21 cellular contexts compared by ENCODE assay signal in the genomic region with DNA sequence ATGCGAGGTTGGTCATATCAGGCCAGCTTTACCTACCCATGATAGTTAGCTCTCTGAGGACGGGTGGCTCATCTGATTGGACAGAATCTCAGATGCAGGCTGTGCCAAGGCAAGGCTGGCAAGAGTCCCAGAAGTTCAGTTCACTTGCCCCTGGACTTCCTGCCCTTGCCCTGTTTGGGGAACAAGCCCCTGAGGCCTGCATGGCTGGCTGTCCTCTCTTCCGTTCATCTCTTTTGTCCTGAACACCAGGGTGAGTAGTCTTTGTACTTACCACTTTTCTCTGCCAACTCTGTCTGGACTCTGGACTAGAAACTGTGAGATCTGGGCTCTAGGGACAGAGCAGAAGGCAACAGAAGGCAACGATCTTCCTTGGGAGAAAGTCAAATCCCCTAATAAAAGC.
DNase-seq lines count a peak whose midpoint lies in the region; TF ChIP-seq lines count a peak whose summit lies in the region.
"Had no signal": no experiment of that assay in that cellular context is flagged by ENCODE, and none has a peak within 500 bp of the region (broad histone marks: within the 10 kb centered on the region; RNA-seq: fewer than 3 reads in every experiment).

No MANE protein-coding gene starts in this region.

- H3K4me1 ChIP-seq in breast epithelium: no peaks in the 10 kb centered on the region
- H3K4me1 ChIP-seq: BLaER1, HAP-1 had no signal

- H3K27me3 ChIP-seq in breast epithelium: no peaks in the 10 kb centered on the region
- H3K27me3 ChIP-seq: BLaER1 had no signal

- no peak overlapping the region for H3K4me3 Mint-ChIP-seq in MCF 10A (ENCODE audit: unreplicated experiment)
- no peak overlapping the region for H3K4me3 Mint-ChIP-seq in brain
- H3K4me3 Mint-ChIP-seq: CD4-positive, CD25-positive, alpha-beta regulatory T cell; HFFc6 had no signal

- TF ChIP-seq POLR2A in breast epithelium (IDR thresholded peaks at IDR 0.05): no peak

- no peaks in the 10 kb centered on the region for H3K9me3 ChIP-seq in breast epithelium
- H3K9me3 ChIP-seq: BLaER1, HAP-1 had no signal

- TF ChIP-seq CTCF in MCF 10A (IDR thresholded peaks at IDR 0.05; ENCODE audit: unreplicated experiment) (no peak), breast epithelium (IDR thresholded peaks at IDR 0.05) (no peak), brain (conservative IDR thresholded peaks at IDR 0.05) (no peak)

- CTCF ChIA-PET in MCF 10A (lab: Yijun Ruan, JAX): no interaction called here

- no TSS peak for BruUV-seq in MCF 10A (replicated peaks; lab: Mats Ljungman, UMichigan)

- in situ Hi-C loops in G401 (cut with HindIII; ENCODE audit: low sequenced_read_pairs): no loop called here

- no peaks in the 10 kb centered on the region for H3K36me3 Mint-ChIP-seq in MCF 10A (ENCODE audit: insufficient read depth, unreplicated experiment)
- H3K36me3 Mint-ChIP-seq in brain: peaks cover 6% of the 10 kb centered on the region
- H3K36me3 Mint-ChIP-seq: CD4-positive, CD25-positive, alpha-beta regulatory T cell had no signal

- H3K9me3 Mint-ChIP-seq in MCF 10A (ENCODE audit: unreplicated experiment) (peaks cover 9% of the 10 kb centered on the region), brain (peaks cover 1 to 13% (median 8%) of the 10 kb centered on the region in 5 experiments)

- no peak overlapping the region for H3K4me3 ChIP-seq in breast epithelium
- H3K4me3 ChIP-seq: BLaER1, GM12878, HAP-1 had no signal

- H3K27me3 Mint-ChIP-seq in MCF 10A (ENCODE audit: insufficient read depth, unreplicated experiment) (no peaks in the 10 kb centered on the region), brain (peaks cover 4% of the 10 kb centered on the region)
- H3K27me3 Mint-ChIP-seq: CD4-positive, CD25-positive, alpha-beta regulatory T cell had no signal

- H3K36me3 ChIP-seq in breast epithelium: no peaks in the 10 kb centered on the region
- H3K36me3 ChIP-seq: BLaER1, HAP-1 had no signal

- H3K27ac ChIP-seq in breast epithelium: no peak overlapping the region
- H3K27ac ChIP-seq: BLaER1 had no signal

- H3K4me1 Mint-ChIP-seq in MCF 10A (ENCODE audit: insufficient read depth, unreplicated experiment) (no peaks in the 10 kb centered on the region), brain (peaks cover 49% of the 10 kb centered on the region)

- H3K27ac Mint-ChIP-seq in MCF 10A (ENCODE audit: low read depth, unreplicated experiment): no peak overlapping the region
- peak overlapping the region in 4 of 5 experiments; percentile 54 to 86 (median 70) for H3K27ac Mint-ChIP-seq in brain
- H3K27ac Mint-ChIP-seq: CD4-positive, CD25-positive, alpha-beta regulatory T cell; HFFc6 had no signal

- intact Hi-C loops in MCF 10A (cut with micrococcal nuclease) (no loop called here), breast epithelium (cut with DNase I; ENCODE audit: low total_unique reads) (no loop called here)

- DNase-seq in MCF 10A (ENCODE audit: unreplicated experiment): peak; percentile 32
- DNase-seq in breast epithelium (ENCODE audit: low spot score in 2 of 2): no peak
- DNase-seq in G401 (ENCODE audit: low spot score): peak; percentile 43
- peak; percentile 75 for DNase-seq in medulla oblongata (ENCODE audit: extremely low spot score)
- DNase-seq in NCI-H526 treated with DMSO at 0.1 percent for 48 hours (lab: John Stamatoyannopoulos, UW): no peak
- DNase-seq in SK-N-DZ (ENCODE audit: low spot score): no peak
- DNase-seq in NOMO-1 (lab: John Stamatoyannopoulos, UW; ENCODE audit: unreplicated experiment in 2 of 2): no peak
- DNase-seq: CD4-positive, CD25-positive, alpha-beta regulatory T cell; GDM1; GOT3; HFFc6; Karpas-422; NCI-H1092 treated with DMSO at 0.1 percent for 48 hours; NCI-H146; NCI-H1930; NCI-H2107; NCI-H524 treated with DMSO at 0.1 percent for 48 hours had no signal

- POLR2A ChIA-PET in MCF 10A (lab: Yijun Ruan, JAX): no interaction called here

Comparison
In these comparisons a context has a peak if more than half of its experiments do, and no peak if none do; other contexts are left out.
1. DNase-seq: peak in MCF 10A (single experiment), G401 (single experiment) and medulla oblongata (single experiment); none in breast epithelium (0 of 2), NCI-H526 treated with DMSO at 0.1 percent for 48 hours (single experiment), SK-N-DZ (single experiment) and NOMO-1 (0 of 2).